ENCODE assay signal across 8 cellular contexts in the genomic region with DNA sequence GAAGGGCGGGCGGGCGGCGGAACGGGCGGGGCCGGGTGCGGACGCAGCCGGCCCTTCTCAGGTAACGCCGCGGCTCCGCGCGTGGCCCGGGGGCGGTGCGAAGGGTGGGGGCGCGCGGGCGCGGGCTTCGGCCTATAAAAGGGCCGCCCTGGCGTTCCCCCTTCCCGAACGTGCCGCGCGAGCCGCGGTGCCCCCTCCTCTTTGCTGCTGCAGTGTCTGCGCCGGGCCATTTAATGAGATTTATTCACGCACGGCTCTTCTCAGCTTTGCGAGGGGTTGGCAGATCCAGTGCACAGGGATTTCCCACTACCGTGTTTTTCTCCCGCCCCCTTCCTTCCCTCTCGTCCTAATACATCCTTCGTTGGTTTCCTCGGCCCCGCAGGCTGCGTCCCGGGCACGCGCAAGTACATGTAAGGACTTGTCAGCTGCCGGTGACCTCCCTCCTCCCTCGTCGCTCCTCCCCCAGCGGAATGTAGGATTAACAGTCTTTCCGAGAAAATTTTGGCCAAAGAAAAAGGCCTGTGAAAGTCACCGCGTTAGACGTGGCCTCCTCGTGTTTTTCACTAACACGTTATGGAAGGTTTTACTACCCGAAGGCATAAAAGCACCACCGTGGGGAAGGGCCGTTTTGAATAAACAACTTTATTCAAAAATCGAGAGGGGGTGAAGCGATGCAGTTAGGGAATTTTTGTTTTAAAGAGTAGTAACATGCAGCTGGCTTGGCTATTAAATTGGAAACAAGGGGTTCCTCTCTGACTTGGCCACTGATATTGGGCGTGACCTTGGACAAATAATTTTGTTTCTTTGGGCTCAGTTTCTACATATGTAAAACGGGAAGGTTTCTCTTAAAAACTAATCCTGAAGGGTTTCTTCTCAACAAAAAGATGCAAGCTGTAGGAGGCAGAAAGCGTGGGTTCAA. TPM values are rescaled to one million over a fixed set of nuclear protein-coding genes. Genes with fewer than 3 reads are reported as not detected.
DNase-seq lines count a peak whose midpoint lies in the region; ATAC-seq and TF ChIP-seq lines count a peak whose summit lies in the region.

No MANE protein-coding gene starts in this region.

- H3K27me3 ChIP-seq in left ventricle myocardium inferior (ENCODE audit: low read depth), result no peaks in the 10 kb centered on the region

- H3K36me3 Mint-ChIP-seq in progenitor cell of endocrine pancreas (ENCODE audit: insufficient read depth), result peaks cover 12% of the 10 kb centered on the region

- H3K27ac ChIP-seq in left ventricle myocardium inferior (replicated peaks) (peak overlapping the region; percentile 100), urinary bladder (ENCODE audit: low read depth) (peak overlapping the region; percentile 98)

- intact Hi-C loops in left ventricle myocardium inferior (cut with micrococcal nuclease), result loop anchor here (5.0 to 10.0 kb wide), 2 partner anchors 71 to 158 kb away; no protein-coding TSS in a partner anchor

- no peaks in the 10 kb centered on the region for H3K9me3 ChIP-seq in left ventricle myocardium inferior (replicated peaks)

- H3K9me3 Mint-ChIP-seq in progenitor cell of endocrine pancreas (ENCODE audit: low read depth), result no peaks in the 10 kb centered on the region

- no peaks in the 10 kb centered on the region for H3K27me3 Mint-ChIP-seq in progenitor cell of endocrine pancreas

- DNase-seq in NCI-H1092 (lab: John Stamatoyannopoulos, UW) (peak; percentile 82), SKM-1 treated with dmso at 0.1 percent for 144 hours (lab: John Stamatoyannopoulos, UW; ENCODE audit: unreplicated experiment) (peak; percentile 81), amniotic stem cell (lab: John Stamatoyannopoulos, UW) (peak; percentile 89), left ventricle myocardium inferior (peak; percentile 95), progenitor cell of endocrine pancreas (ENCODE audit: low spot score, unreplicated experiment) (peak; percentile 62)

- peak; percentile 52 for ATAC-seq in HG02610 (IDR thresholded peaks at IDR 0.05; ENCODE audit: unreplicated experiment)

- H3K27ac Mint-ChIP-seq in progenitor cell of endocrine pancreas, result peak overlapping the region; percentile 99

- WGBS in urinary bladder, result 1% methylated on average over 67 of the region's 67 CpGs

- TF ChIP-seq CTCF in GM12875 (IDR thresholded peaks at IDR 0.05; ENCODE audit: borderline replicate concordance, insufficient read depth, low read depth, low read length) (no peak), left ventricle myocardium inferior (IDR thresholded peaks at IDR 0.05; ENCODE audit: borderline replicate concordance) (no peak), progenitor cell of endocrine pancreas (IDR thresholded peaks at IDR 0.05; ENCODE audit: unreplicated experiment) (no peak)

- peak overlapping the region; percentile 99 for H3K4me3 Mint-ChIP-seq in progenitor cell of endocrine pancreas (ENCODE audit: low read depth)

- peaks cover 29% of the 10 kb centered on the region for H3K4me1 Mint-ChIP-seq in progenitor cell of endocrine pancreas (ENCODE audit: low read depth)

- H3K36me3 ChIP-seq in left ventricle myocardium inferior, result peaks cover 11% of the 10 kb centered on the region
- H3K36me3 ChIP-seq in urinary bladder (ENCODE audit: insufficient read depth), result no peaks in the 10 kb centered on the region

- H3K4me1 ChIP-seq in left ventricle myocardium inferior (peaks cover 57% of the 10 kb centered on the region), urinary bladder (ENCODE audit: insufficient read depth) (no peaks in the 10 kb centered on the region)

- H3K4me3 ChIP-seq in GM12875 (ENCODE audit: low read depth, low read length) (peak overlapping the region; percentile 69), left ventricle myocardium inferior (peak overlapping the region; percentile 96), urinary bladder (ENCODE audit: low read depth, low read length) (peak overlapping the region; percentile 99)

RNA-seq across cellular contexts. Expression of a gene that starts 1.0 kb away (rescaled TPM):
- 12.5 TPM for total RNA-seq in left ventricle myocardium inferior
- 40.0 and 40.5 TPM in 2 replicates for total RNA-seq in progenitor cell of endocrine pancreas
- 132 TPM for total RNA-seq in urinary bladder
- polyA plus RNA-seq in urinary bladder, result 33.8 TPM

Comparison
In these comparisons a context has a peak if more than half of its experiments do, and no peak if none do; other contexts are left out.
1. Peak in every context shown above with its lines: DNase-seq, ATAC-seq, H3K4me3 ChIP-seq and H3K27ac ChIP-seq.